ENCODE assay signal across 8 cellular contexts in genomic region chr10:111077715-111078504, GRCh38. TPM values are rescaled to one million over a fixed set of nuclear protein-coding genes. Genes with fewer than 3 reads are reported as not detected.
DNase-seq lines count a peak whose midpoint lies in the region; ATAC-seq and TF ChIP-seq lines count a peak whose summit lies in the region.

No MANE protein-coding gene starts in this region.

- peak overlapping the region; percentile 51 for H3K4me3 ChIP-seq in A673 (ENCODE audit: low read depth, low read length, poor library complexity, severe bottlenecking)
- H3K4me3 ChIP-seq in HAP-1 = peak overlapping the region; percentile 33
- H3K4me3 ChIP-seq in astrocyte of the spinal cord (ENCODE audit: low read depth, low read length) = no peak overlapping the region
- peak overlapping the region; percentile 72 for H3K4me3 ChIP-seq in thoracic aorta

- DNase-seq in A673 (ENCODE audit: low spot score) (peak; percentile 14), HAP-1 (ENCODE audit: low spot score in 2 of 2) (no peak), astrocyte of the spinal cord (ENCODE audit: low read depth, low spot score) (peak; percentile 9), left colon (peak in 1 of 2 donors; percentile 55), thoracic aorta (ENCODE audit: low spot score) (no peak), NCI-H1694 treated with DMSO at 0.1 percent for 48 hours (lab: John Stamatoyannopoulos, UW) (no peak), HCEC 1CT (no peak)

- H3K4me1 ChIP-seq in A673 (ENCODE audit: insufficient read depth, low read length, poor library complexity, severe bottlenecking) = peaks cover 18% of the 10 kb centered on the region
- no peaks in the 10 kb centered on the region; the same call in 1 of the 2 replicates for H3K4me1 ChIP-seq in HAP-1
- peaks cover 10 to 25% of the 10 kb centered on the region in 2 donors for H3K4me1 ChIP-seq in thoracic aorta (ENCODE audit: control insufficient read depth in 1 of 2, low read depth in 2 of 2)

- no TSS peak for BruUV-seq in A673 (replicated peaks; lab: Mats Ljungman, UMichigan)

- POLR2A ChIA-PET in A673 (lab: Charles Lee; ENCODE audit: low non-redundant PET) = interaction anchor here (0.6 kb wide), 1 partner anchor 160 kb away, joined by 4 read pairs; no protein-coding TSS in a partner anchor

- intact Hi-C loops in A673 (cut with micrococcal nuclease; ENCODE audit: unreplicated experiment) = loop anchor here (5.0 to 10.0 kb wide), 3 partner anchors 127 to 1037 kb away; no protein-coding TSS in a partner anchor
- intact Hi-C loops in left colon (cut with DNase I, micrococcal nuclease) = no loop called here

- no peak for TF ChIP-seq CTCF in A673 (conservative IDR thresholded peaks at IDR 0.05; ENCODE audit: low read depth, low read length)
- TF ChIP-seq CTCF in astrocyte of the spinal cord (IDR thresholded peaks at IDR 0.05; ENCODE audit: low read depth, low read length) = no peak
- no peak for TF ChIP-seq CTCF in thoracic aorta (IDR thresholded peaks at IDR 0.05)

- CTCF ChIA-PET in A673 (lab: Charles Lee) = no interaction called here

- H3K9me3 ChIP-seq in A673 (ENCODE audit: low read depth, low read length, poor library complexity, severe bottlenecking) (no peaks in the 10 kb centered on the region), HAP-1 (no peaks in the 10 kb centered on the region), thoracic aorta (no peaks in the 10 kb centered on the region)

- peaks cover 53% of the 10 kb centered on the region for H3K27me3 ChIP-seq in A673 (replicated peaks; ENCODE audit: insufficient read depth, low read depth, low read length, poor library complexity)
- H3K27me3 ChIP-seq in HAP-1 (ENCODE audit: low read depth) = peaks cover 50% of the 10 kb centered on the region
- H3K27me3 ChIP-seq in thoracic aorta (replicated peaks; ENCODE audit: insufficient read depth) = peaks cover 8% of the 10 kb centered on the region

- H3K36me3 ChIP-seq in A673 (ENCODE audit: insufficient read depth, low read length, poor library complexity, severe bottlenecking) = no peaks in the 10 kb centered on the region
- no peaks in the 10 kb centered on the region for H3K36me3 ChIP-seq in HAP-1 (replicated peaks)
- H3K36me3 ChIP-seq in thoracic aorta = no peaks in the 10 kb centered on the region

- no peak overlapping the region for H3K27ac ChIP-seq in A673 (ENCODE audit: low read depth, low read length, poor library complexity, severe bottlenecking)
- H3K27ac ChIP-seq in thoracic aorta = no peak overlapping the region

- in situ Hi-C loops in HAP-1 (cut with MboI; ENCODE audit: low sequenced_read_pairs) = no loop called here
- in situ Hi-C loops in astrocyte of the spinal cord (cut with HindIII; ENCODE audit: low sequenced_read_pairs) = no loop called here

- ATAC-seq in left colon (peak; percentile 27), thoracic aorta (ENCODE audit: insufficient number of reproducible peaks, low FRiP score, low read depth) (no peak), GM21786 (IDR thresholded peaks at IDR 0.05; ENCODE audit: unreplicated experiment) (no peak)

RNA-seq across cellular contexts. Expression of gene ADRA2A, which starts 1.1 kb away (rescaled TPM):
- total RNA-seq in A673 (2021) = not detected in 2 replicates
- 10 to 100 TPM; 11.2 to 24.3 TPM for total RNA-seq in left colon
- 1 to 10 TPM; 6.5 to 6.9 TPM for total RNA-seq in thoracic aorta

Comparison
In these comparisons a context has a peak if more than half of its experiments do, and no peak if none do; other contexts are left out.
1. DNase-seq: peak in A673 (single experiment) and astrocyte of the spinal cord (single experiment); none in HAP-1 (0 of 2), thoracic aorta (single experiment), NCI-H1694 treated with DMSO at 0.1 percent for 48 hours (single experiment) and HCEC 1CT (single experiment).